Comparison of ENCODE assay signal across 22 cellular contexts in genomic region chr13:27149702-27150101, GRCh38.
"Had no signal": no experiment of that assay in that cellular context is flagged by ENCODE, and none has a peak within 500 bp of the region (broad histone marks: within the 10 kb centered on the region; RNA-seq: fewer than 3 reads in every experiment).

No MANE protein-coding gene starts in this region.

- DNase-seq: activated CD4-positive, alpha-beta memory T cell treated with anti-CD3 and anti-CD28 coated beads for 36 hours; activated CD4-positive, alpha-beta T cell treated with anti-CD3 and anti-CD28 coated beads for 48 hours; activated CD8-positive, alpha-beta memory T cell treated with anti-CD3 and anti-CD28 coated beads, Interleukin-2, amount 10 ng/mL, durations not matched to agents 7 days and 5 days; amniotic stem cell; colonic mucosa; gastrocnemius medialis; hippocampal formation; kidney glomerular epithelial cell; left ventricle myocardium inferior; ovary; stimulated activated CD4-positive, alpha-beta T cell treated with anti-CD3 and anti-CD28 coated beads, Interleukin-12 subunit alpha, Interleukin-12 subunit beta, amount 100 ng/mL, for 4 hours; stimulated activated CD4-positive, alpha-beta T cell treated with anti-CD3 and anti-CD28 coated beads, Interleukin-1b, Interleukin-23, amount 100 ng/mL, for 48 hours; T1000; testis had no signal

- H3K27ac ChIP-seq: breast epithelium, colonic mucosa, esophagus muscularis mucosa, gastrocnemius medialis, left ventricle myocardium inferior, neutrophil, ovary, prostate gland, testis, vagina had no signal

- ATAC-seq: activated CD8-positive, alpha-beta memory T cell treated with anti-CD3 and anti-CD28 coated beads, Interleukin-2, amount 10 ng/mL, durations not matched to agents 7 days and 5 days; activated naive CD4-positive, alpha-beta T cell treated with anti-CD3 and anti-CD28 coated beads, Interleukin-2, amount 50 U/mL, for 72 hours; gastrocnemius medialis had no signal

- H3K27me3 Mint-ChIP-seq: activated CD4-positive, alpha-beta memory T cell treated with anti-CD3 and anti-CD28 coated beads for 36 hours; activated CD8-positive, alpha-beta memory T cell treated with anti-CD3 and anti-CD28 coated beads, Interleukin-2, amount 10 ng/mL, durations not matched to agents 7 days and 5 days; type B pancreatic cell had no signal

- H3K27ac Mint-ChIP-seq: activated CD8-positive, alpha-beta memory T cell treated with anti-CD3 and anti-CD28 coated beads, Interleukin-2, amount 10 ng/mL, durations not matched to agents 7 days and 5 days; nephron; type B pancreatic cell had no signal

- H3K4me1 ChIP-seq: breast epithelium, prostate gland, testis had no signal

- H3K9me3 Mint-ChIP-seq: activated CD4-positive, alpha-beta memory T cell treated with anti-CD3 and anti-CD28 coated beads for 36 hours; activated naive CD4-positive, alpha-beta T cell treated with anti-CD3 and anti-CD28 coated beads, Interleukin-2, amount 50 U/mL, for 72 hours had no signal

- H3K4me1 Mint-ChIP-seq: nephron had no signal

- H3K9me3 ChIP-seq: breast epithelium, colonic mucosa, esophagus muscularis mucosa, gastrocnemius medialis, left ventricle myocardium inferior, neutrophil, ovary, prostate gland, testis, vagina had no signal

- H3K4me3 Mint-ChIP-seq: activated CD4-positive, alpha-beta memory T cell treated with anti-CD3 and anti-CD28 coated beads for 36 hours; activated CD8-positive, alpha-beta memory T cell treated with anti-CD3 and anti-CD28 coated beads, Interleukin-2, amount 10 ng/mL, durations not matched to agents 7 days and 5 days; nephron; type B pancreatic cell had no signal

- H3K4me3 ChIP-seq: breast epithelium, colonic mucosa, esophagus muscularis mucosa, gastrocnemius medialis, left ventricle myocardium inferior, ovary, prostate gland, testis, vagina had no signal

- H3K27me3 ChIP-seq: breast epithelium, colonic mucosa, esophagus muscularis mucosa, gastrocnemius medialis, neutrophil, ovary, testis, vagina had no signal

- H3K36me3 ChIP-seq: breast epithelium, colonic mucosa, esophagus muscularis mucosa, gastrocnemius medialis, left ventricle myocardium inferior, neutrophil, ovary, prostate gland, vagina had no signal
